Comparison of ENCODE assay signal across 18 cellular contexts in genomic region chr13:102517959-102518358, GRCh38.
"Had no signal": no experiment of that assay in that cellular context is flagged by ENCODE, and none has a peak within 500 bp of the region (broad histone marks: within the 10 kb centered on the region; RNA-seq: fewer than 3 reads in every experiment).

No MANE protein-coding gene starts in this region.

- H3K27me3 ChIP-seq: pancreas, sigmoid colon, upper lobe of right lung had no signal

- H3K9me3 Mint-ChIP-seq: activated CD4-positive, alpha-beta T cell treated with anti-CD3 and anti-CD28 coated beads, Interleukin-2, amount 10 ng/mL, durations not matched to agents 7 days and 5 days; activated naive CD4-positive, alpha-beta T cell treated with anti-CD3 and anti-CD28 coated beads, Interleukin-2, amount 10 ng/mL, durations not matched to agents 7 days and 5 days; activated naive CD8-positive, alpha-beta T cell treated with anti-CD3 and anti-CD28 coated beads, Interleukin-2, amount 50 U/mL, for 24 hours; activated T-cell treated with anti-CD3 and anti-CD28 coated beads, Interleukin-2, amount 50 U/mL, for 4 hours; natural killer cell; stimulated activated memory B cell treated with anti-CD40 and anti-IgM and Interleukin-4, amounts not matched to agents 10 μg/mL and 1 μg/mL and 100 μg/mL, for 72 hours; T-cell had no signal

- H3K36me3 Mint-ChIP-seq: activated naive CD4-positive, alpha-beta T cell treated with anti-CD3 and anti-CD28 coated beads, Interleukin-2, amount 10 ng/mL, durations not matched to agents 7 days and 5 days; natural killer cell; stimulated activated memory B cell treated with anti-CD40 and anti-IgM and Interleukin-4, amounts not matched to agents 10 μg/mL and 1 μg/mL and 100 μg/mL, for 72 hours; T-cell had no signal

- H3K4me3 ChIP-seq: lower lobe of right lung, pancreas, sigmoid colon, spleen, upper lobe of right lung had no signal

- H3K9me3 ChIP-seq: lower lobe of right lung, pancreas, sigmoid colon, upper lobe of right lung had no signal

- H3K4me1 ChIP-seq: lower lobe of right lung, pancreas, sigmoid colon, spleen, upper lobe of right lung had no signal

- H3K36me3 ChIP-seq: lower lobe of right lung, pancreas, sigmoid colon, spleen, upper lobe of right lung had no signal

- H3K4me1 Mint-ChIP-seq: activated CD4-positive, alpha-beta T cell treated with anti-CD3 and anti-CD28 coated beads, Interleukin-2, amount 10 ng/mL, durations not matched to agents 7 days and 5 days; activated naive CD4-positive, alpha-beta T cell treated with anti-CD3 and anti-CD28 coated beads, Interleukin-2, amount 10 ng/mL, durations not matched to agents 7 days and 5 days; activated naive CD8-positive, alpha-beta T cell treated with anti-CD3 and anti-CD28 coated beads, Interleukin-2, amount 50 U/mL, for 24 hours; T-cell had no signal

- H3K4me3 Mint-ChIP-seq: activated CD4-positive, alpha-beta T cell treated with anti-CD3 and anti-CD28 coated beads, Interleukin-2, amount 10 ng/mL, durations not matched to agents 7 days and 5 days; activated naive CD4-positive, alpha-beta T cell treated with anti-CD3 and anti-CD28 coated beads, Interleukin-2, amount 10 ng/mL, durations not matched to agents 7 days and 5 days; activated naive CD8-positive, alpha-beta T cell treated with anti-CD3 and anti-CD28 coated beads, Interleukin-2, amount 50 U/mL, for 24 hours; activated T-cell treated with anti-CD3 and anti-CD28 coated beads, Interleukin-2, amount 50 U/mL, for 4 hours; natural killer cell; stimulated activated memory B cell treated with anti-CD40 and anti-IgM and Interleukin-4, amounts not matched to agents 10 μg/mL and 1 μg/mL and 100 μg/mL, for 72 hours; T-cell had no signal

- H3K27ac ChIP-seq: lower lobe of right lung, pancreas, sigmoid colon, spleen, upper lobe of right lung had no signal

- H3K27me3 Mint-ChIP-seq: activated CD4-positive, alpha-beta T cell treated with anti-CD3 and anti-CD28 coated beads, Interleukin-2, amount 10 ng/mL, durations not matched to agents 7 days and 5 days; activated naive CD4-positive, alpha-beta T cell treated with anti-CD3 and anti-CD28 coated beads, Interleukin-2, amount 10 ng/mL, durations not matched to agents 7 days and 5 days had no signal

- ATAC-seq: activated naive CD8-positive, alpha-beta T cell treated with anti-CD3 and anti-CD28 coated beads, Interleukin-2, amount 50 U/mL, for 24 hours; activated T-cell treated with anti-CD3 and anti-CD28 coated beads, Interleukin-2, amount 50 U/mL, for 4 hours; left colon; lower lobe of right lung; natural killer cell; pancreas; stimulated activated memory B cell treated with anti-CD40 and anti-IgM and Interleukin-4, amounts not matched to agents 10 μg/mL and 1 μg/mL and 100 μg/mL, for 72 hours; T-cell; upper lobe of right lung had no signal

- DNase-seq: activated CD4-positive, alpha-beta T cell treated with anti-CD3 and anti-CD28 coated beads, Interleukin-2, amount 10 ng/mL, durations not matched to agents 7 days and 5 days; activated CD8-positive, alpha-beta memory T cell treated with anti-CD3 and anti-CD28 coated beads, Interleukin-2, amount 50 U/mL, for 4 hours; activated effector memory CD4-positive, alpha-beta T cell treated with Interleukin-2 at 50 U/mL for 16 hours; activated naive CD4-positive, alpha-beta T cell treated with anti-CD3 and anti-CD28 coated beads, Interleukin-2, amount 10 ng/mL, durations not matched to agents 7 days and 5 days; activated naive CD8-positive, alpha-beta T cell treated with anti-CD3 and anti-CD28 coated beads, Interleukin-2, amount 50 U/mL, for 24 hours; activated T-cell treated with anti-CD3 and anti-CD28 coated beads, Interleukin-2, amount 50 U/mL, for 4 hours; anterior cingulate cortex; cortex of kidney; left colon; lower lobe of right lung; natural killer cell; pancreas; sigmoid colon; spleen; stimulated activated CD4-positive, alpha-beta T cell treated with anti-CD3 and anti-CD28 coated beads, Interleukin-4, amount 100 ng/mL, for 4 hours; T-cell; upper lobe of right lung had no signal

- H3K27ac Mint-ChIP-seq: activated CD4-positive, alpha-beta T cell treated with anti-CD3 and anti-CD28 coated beads, Interleukin-2, amount 10 ng/mL, durations not matched to agents 7 days and 5 days; activated naive CD4-positive, alpha-beta T cell treated with anti-CD3 and anti-CD28 coated beads, Interleukin-2, amount 10 ng/mL, durations not matched to agents 7 days and 5 days; activated naive CD8-positive, alpha-beta T cell treated with anti-CD3 and anti-CD28 coated beads, Interleukin-2, amount 50 U/mL, for 24 hours; natural killer cell; stimulated activated memory B cell treated with anti-CD40 and anti-IgM and Interleukin-4, amounts not matched to agents 10 μg/mL and 1 μg/mL and 100 μg/mL, for 72 hours; T-cell had no signal
